22 cellular contexts compared by ENCODE assay signal in genomic region chr7:96449094-96449493, GRCh38.
"Had no signal": no experiment of that assay in that cellular context is flagged by ENCODE, and none has a peak within 500 bp of the region (broad histone marks: within the 10 kb centered on the region; RNA-seq: fewer than 3 reads in every experiment).

No MANE protein-coding gene starts in this region.

- ATAC-seq: activated CD4-positive, alpha-beta T cell treated with anti-CD3 and anti-CD28 coated beads for 36 hours; activated T-helper 17 cell treated with anti-CD3 and anti-CD28 coated beads, Interleukin-2, amount 50 U/mL, for 72 hours had no signal

- DNase-seq: activated B cell treated with CpG ODN at 0.5 μM for 24 hours; activated CD4-positive, alpha-beta memory T cell treated with anti-CD3 and anti-CD28 coated beads, Interleukin-2, amount 10 ng/mL, durations not matched to agents 7 days and 5 days; activated CD4-positive, alpha-beta T cell treated with anti-CD3 and anti-CD28 coated beads for 36 hours; activated CD4-positive, alpha-beta T cell treated with anti-CD3 and anti-CD28 coated beads, Interleukin-2, amount 50 U/mL, for 1 hour; activated gamma-delta T cell; activated naive CD4-positive, alpha-beta T cell treated with anti-CD3 and anti-CD28 coated beads for 36 hours; activated T-cell treated with anti-CD3 and anti-CD28 coated beads for 4 hours; activated T-cell treated with anti-CD3 and anti-CD28 coated beads, Interleukin-2, amount 50 U/mL, for 48 hours; brain microvascular endothelial cell; Kasumi-1; NCI-H1105 treated with DMSO at 0.1 percent for 48 hours; NCI-H1436 treated with DMSO at 0.1 percent for 48 hours; NCI-H187; NCI-H2081; NCI-H446; NCI-H524; SIG-M5 had no signal

- H3K36me3 ChIP-seq: brain microvascular endothelial cell, cardiac muscle cell had no signal

- H3K36me3 Mint-ChIP-seq: activated naive CD8-positive, alpha-beta T cell had no signal

- H3K27ac ChIP-seq: brain microvascular endothelial cell, cardiac muscle cell, SK-N-MC had no signal

- H3K27me3 Mint-ChIP-seq: activated B cell treated with CpG ODN at 0.5 μM for 24 hours; activated CD4-positive, alpha-beta memory T cell treated with anti-CD3 and anti-CD28 coated beads, Interleukin-2, amount 10 ng/mL, durations not matched to agents 7 days and 5 days; activated CD4-positive, alpha-beta T cell treated with anti-CD3 and anti-CD28 coated beads for 36 hours; activated T-helper 17 cell treated with anti-CD3 and anti-CD28 coated beads, Interleukin-2, amount 50 U/mL, for 72 hours had no signal

- H3K27me3 ChIP-seq: brain microvascular endothelial cell, cardiac muscle cell had no signal

- H3K4me1 Mint-ChIP-seq: activated B cell treated with CpG ODN at 0.5 μM for 24 hours; activated CD4-positive, alpha-beta memory T cell treated with anti-CD3 and anti-CD28 coated beads, Interleukin-2, amount 10 ng/mL, durations not matched to agents 7 days and 5 days; activated CD4-positive, alpha-beta T cell treated with anti-CD3 and anti-CD28 coated beads for 36 hours; activated T-helper 17 cell treated with anti-CD3 and anti-CD28 coated beads, Interleukin-2, amount 50 U/mL, for 72 hours had no signal

- H3K4me3 Mint-ChIP-seq: activated B cell treated with CpG ODN at 0.5 μM for 24 hours; activated CD4-positive, alpha-beta memory T cell treated with anti-CD3 and anti-CD28 coated beads, Interleukin-2, amount 10 ng/mL, durations not matched to agents 7 days and 5 days; activated CD4-positive, alpha-beta T cell treated with anti-CD3 and anti-CD28 coated beads for 36 hours; activated naive CD4-positive, alpha-beta T cell treated with anti-CD3 and anti-CD28 coated beads for 36 hours; activated naive CD8-positive, alpha-beta T cell; activated T-helper 17 cell treated with anti-CD3 and anti-CD28 coated beads, Interleukin-2, amount 50 U/mL, for 72 hours; T-helper 1 cell treated with Interleukin-12 subunit alpha and Interleukin-12 subunit beta and Interleukin-4 antibody, amounts not matched to agents 30 μg/mL and 1 μg/mL, for 36 hours had no signal

- H3K4me3 ChIP-seq: cardiac muscle cell, SK-N-MC had no signal

- H3K27ac Mint-ChIP-seq: activated B cell treated with CpG ODN at 0.5 μM for 24 hours; activated CD4-positive, alpha-beta memory T cell treated with anti-CD3 and anti-CD28 coated beads, Interleukin-2, amount 10 ng/mL, durations not matched to agents 7 days and 5 days; activated CD4-positive, alpha-beta T cell treated with anti-CD3 and anti-CD28 coated beads for 36 hours; activated naive CD4-positive, alpha-beta T cell treated with anti-CD3 and anti-CD28 coated beads for 36 hours; activated naive CD8-positive, alpha-beta T cell; activated T-helper 17 cell treated with anti-CD3 and anti-CD28 coated beads, Interleukin-2, amount 50 U/mL, for 72 hours; T-helper 1 cell treated with Interleukin-12 subunit alpha and Interleukin-12 subunit beta and Interleukin-4 antibody, amounts not matched to agents 30 μg/mL and 1 μg/mL, for 36 hours had no signal

- H3K9me3 Mint-ChIP-seq: activated B cell treated with CpG ODN at 0.5 μM for 24 hours; activated CD4-positive, alpha-beta memory T cell treated with anti-CD3 and anti-CD28 coated beads, Interleukin-2, amount 10 ng/mL, durations not matched to agents 7 days and 5 days; activated naive CD4-positive, alpha-beta T cell treated with anti-CD3 and anti-CD28 coated beads for 36 hours; activated T-helper 17 cell treated with anti-CD3 and anti-CD28 coated beads, Interleukin-2, amount 50 U/mL, for 72 hours; T-helper 1 cell treated with Interleukin-12 subunit alpha and Interleukin-12 subunit beta and Interleukin-4 antibody, amounts not matched to agents 30 μg/mL and 1 μg/mL, for 36 hours had no signal
